20 cellular contexts compared by ENCODE assay signal in genomic region chrX:47215291-47215900, GRCh38. TPM values are rescaled to one million over a fixed set of nuclear protein-coding genes. Genes with fewer than 3 reads are reported as not detected.
DNase-seq lines count a peak whose midpoint lies in the region; ATAC-seq and TF ChIP-seq lines count a peak whose summit lies in the region.
"Had no signal": no experiment of that assay in that cellular context is flagged by ENCODE, and none has a peak within 500 bp of the region (broad histone marks: within the 10 kb centered on the region; RNA-seq: fewer than 3 reads in every experiment).

No MANE protein-coding gene starts in this region.

- no peaks in the 10 kb centered on the region for H3K9me3 Mint-ChIP-seq in stimulated activated naive CD8-positive, alpha-beta T cell treated with anti-CD3 and anti-CD28 coated beads, Interleukin-15, Interleukin-2, amounts not matched to agents 100 ng/mL and 50 ng/mL, for 24 hours
- H3K9me3 Mint-ChIP-seq: activated T-helper 2 cell treated with anti-CD3 and anti-CD28 coated beads, Interferon-gamma antibody, Interleukin-2, Interleukin-4, amounts not matched to agents 10 μg/mL and 5 μg/mL and 100 μg/mL, durations not matched to agents 14 hours and 24 hours and 36 hours had no signal

- peaks cover 33% of the 10 kb centered on the region for H3K4me1 Mint-ChIP-seq in stimulated activated naive CD8-positive, alpha-beta T cell treated with anti-CD3 and anti-CD28 coated beads, Interleukin-15, Interleukin-2, amounts not matched to agents 100 ng/mL and 50 ng/mL, for 24 hours (ENCODE audit: low read depth)

- H3K27me3 ChIP-seq in WERI-Rb-1 (ENCODE audit: insufficient read depth, low read depth, severe bottlenecking) = no peaks in the 10 kb centered on the region
- no peaks in the 10 kb centered on the region for H3K27me3 ChIP-seq in H7 (ENCODE audit: control insufficient read depth, insufficient read depth, low read length)
- H3K27me3 ChIP-seq in brain microvascular endothelial cell (replicated peaks) = no peaks in the 10 kb centered on the region
- H3K27me3 ChIP-seq: esophagus muscularis mucosa, heart left ventricle had no signal

- peaks cover 52% of the 10 kb centered on the region for H3K36me3 Mint-ChIP-seq in stimulated activated naive CD8-positive, alpha-beta T cell treated with anti-CD3 and anti-CD28 coated beads, Interleukin-15, Interleukin-2, amounts not matched to agents 100 ng/mL and 50 ng/mL, for 24 hours (ENCODE audit: low read depth)

- H3K4me3 ChIP-seq in WERI-Rb-1 (ENCODE audit: low read depth, low read length) (no peak overlapping the region), H7 (ENCODE audit: insufficient read depth, low read depth, low read length) (no peak overlapping the region), brain microvascular endothelial cell (ENCODE audit: low read depth, low read length) (no peak overlapping the region)
- H3K4me3 ChIP-seq: esophagus muscularis mucosa, heart left ventricle, thoracic aorta had no signal

- no peak for TF ChIP-seq CTCF in WERI-Rb-1 (IDR thresholded peaks at IDR 0.05; ENCODE audit: low read depth, low read length)
- TF ChIP-seq CTCF in brain microvascular endothelial cell (IDR thresholded peaks at IDR 0.05; ENCODE audit: low read depth, low read length, missing control alignments) = no peak

- H3K27me3 Mint-ChIP-seq in stimulated activated naive CD8-positive, alpha-beta T cell treated with anti-CD3 and anti-CD28 coated beads, Interleukin-15, Interleukin-2, amounts not matched to agents 100 ng/mL and 50 ng/mL, for 24 hours = no peaks in the 10 kb centered on the region
- H3K27me3 Mint-ChIP-seq: B cell had no signal

- H3K27ac ChIP-seq in WERI-Rb-1 (peak overlapping the region; percentile 73; the same call in 1 of the 2 replicates), brain microvascular endothelial cell (no peak overlapping the region)
- H3K27ac ChIP-seq: thoracic aorta had no signal

- H3K27ac Mint-ChIP-seq in stimulated activated naive CD8-positive, alpha-beta T cell treated with anti-CD3 and anti-CD28 coated beads, Interleukin-15, Interleukin-2, amounts not matched to agents 100 ng/mL and 50 ng/mL, for 24 hours = peak overlapping the region; percentile 95

- H3K9me3 ChIP-seq in WERI-Rb-1 (ENCODE audit: severe bottlenecking) = no peaks in the 10 kb centered on the region
- H3K9me3 ChIP-seq: esophagus muscularis mucosa, heart left ventricle, thoracic aorta had no signal

- no peak overlapping the region for H3K4me3 Mint-ChIP-seq in stimulated activated naive CD8-positive, alpha-beta T cell treated with anti-CD3 and anti-CD28 coated beads, Interleukin-15, Interleukin-2, amounts not matched to agents 100 ng/mL and 50 ng/mL, for 24 hours

- no peak for DNase-seq in stimulated activated naive CD8-positive, alpha-beta T cell treated with anti-CD3 and anti-CD28 coated beads, Interleukin-15, Interleukin-2, amounts not matched to agents 100 U/mL and 50 U/mL, for 24 hours
- DNase-seq in WERI-Rb-1 (no peak), mesenteric fat pad (ENCODE audit: low spot score) (peak; percentile 82), H7 (no peak), brain microvascular endothelial cell (no peak)
- DNase-seq: activated CD4-positive, alpha-beta T cell treated with anti-CD3 and anti-CD28 coated beads, Interleukin-2, amount 50 U/mL, for 4 hours; dermis blood vessel endothelial cell; DMS153; heart left ventricle; MM.1S; NCI-H2029; NCI-H510A; stimulated activated CD4-positive, alpha-beta T cell treated with anti-CD3 and anti-CD28 coated beads, Interleukin-4, amount 100 ng/mL, for 4 hours had no signal

- in situ Hi-C loops in brain microvascular endothelial cell (cut with HindIII; ENCODE audit: low pct_ligation_motif_present, low sequenced_read_pairs) = no loop called here

- no peak for ATAC-seq in stimulated activated naive CD8-positive, alpha-beta T cell treated with anti-CD3 and anti-CD28 coated beads, Interleukin-15, Interleukin-2, amounts not matched to agents 100 U/mL and 50 U/mL, for 24 hours
- ATAC-seq in GM21529 (IDR thresholded peaks at IDR 0.05; ENCODE audit: unreplicated experiment) = no peak
- ATAC-seq: heart left ventricle, HepG2 had no signal

- peaks cover 65% of the 10 kb centered on the region for H3K36me3 ChIP-seq in WERI-Rb-1
- H3K36me3 ChIP-seq in H7 (replicated peaks; ENCODE audit: control insufficient read depth, insufficient read depth, low read length) = peaks cover 51% of the 10 kb centered on the region
- H3K36me3 ChIP-seq in brain microvascular endothelial cell (replicated peaks) = peaks cover 60% of the 10 kb centered on the region

RNA-seq across cellular contexts. Expression of gene CDK16, which starts 3.1 kb away (rescaled TPM):
- total RNA-seq in mesenteric fat pad = 80.6 TPM
- total RNA-seq in H7 (2014; rRNA removed; shearing (Covaris generic)) = 227 and 270 TPM in 2 replicates

RNA-seq across cellular contexts. Expression of gene USP11, which starts 17.4 kb away (rescaled TPM):
- 42.2 TPM for total RNA-seq in mesenteric fat pad
- 97.8 and 105 TPM in 2 replicates for total RNA-seq in H7 (2014; rRNA removed; shearing (Covaris generic))

RNA-seq across cellular contexts. Expression of gene UBA1, which starts 21.8 kb away (rescaled TPM):
- total RNA-seq in mesenteric fat pad = 189 TPM
- 427 and 477 TPM in 2 replicates for total RNA-seq in H7 (2014; rRNA removed; shearing (Covaris generic))
